In the genomic region with DNA sequence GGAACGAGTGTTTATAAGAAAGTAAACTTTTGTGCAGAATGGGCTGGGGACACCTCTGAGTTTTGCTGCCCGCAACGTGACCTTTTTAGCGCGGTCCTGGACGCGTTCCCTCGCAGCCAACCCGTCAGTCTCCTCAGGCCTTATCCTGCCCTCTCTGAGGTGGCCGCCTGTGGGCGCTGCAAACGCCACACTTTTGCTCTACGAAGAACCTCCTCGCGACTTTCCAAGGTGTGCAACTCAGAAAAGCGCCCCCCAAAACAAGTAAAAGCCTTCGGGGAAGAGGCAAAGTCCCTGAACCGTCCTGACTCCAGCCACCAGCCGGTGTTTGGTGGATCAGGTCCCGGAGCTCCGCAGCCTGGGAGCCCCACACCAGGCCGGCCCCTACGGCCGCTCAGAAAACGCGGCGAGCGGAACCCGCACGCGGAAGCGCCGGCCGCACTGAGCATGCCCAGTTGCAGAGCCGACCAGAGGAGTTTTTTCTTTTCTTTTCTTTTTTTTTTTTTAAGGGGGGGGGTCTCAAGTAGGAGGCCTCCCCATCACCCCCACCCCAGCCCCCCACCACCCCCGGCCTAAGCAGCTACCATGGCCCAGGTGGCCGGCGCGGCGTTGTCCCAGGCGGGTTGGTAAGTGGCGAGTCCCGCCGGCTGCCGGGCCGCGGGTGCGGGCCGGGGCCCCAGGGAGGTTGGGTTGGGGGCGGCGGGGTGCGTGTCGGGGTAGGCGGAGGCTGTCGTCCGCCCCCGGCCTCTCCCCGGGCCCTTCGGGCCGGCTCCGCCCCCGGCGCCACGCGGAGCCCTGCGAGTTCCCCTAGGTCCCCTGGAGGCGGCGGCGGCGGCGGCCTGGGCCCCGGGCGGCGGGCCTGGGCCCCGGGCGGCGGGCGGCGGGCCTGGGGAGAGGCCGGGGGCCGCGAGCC, we compare ENCODE assay signal across 1 cellular context.
A peak's percentile ranks its signal among the peaks of the same experiment; 100 is the strongest.
TF ChIP-seq lines count a peak whose summit lies in the region.

TSS of gene TDRD3 (plus strand) at position 438 of the 910 bp plus-strand sequence. CDS start at position 583, 145 bp downstream.

TF ChIP-seq in GM12878, 131 proteins besides CTCF, POLR2A, EP300 and RAD21 (continued from another document and continues in another):
- TF ChIP-seq TARDBP (IDR thresholded peaks at IDR 0.05; ENCODE audit: borderline replicate concordance) = peak; percentile 21; the same call in 1 of the 2 replicates
- TF ChIP-seq MTA2 (IDR thresholded peaks at IDR 0.05; ENCODE audit: low read depth) = peak; percentile 38
- no peak for TF ChIP-seq KLF5 (IDR thresholded peaks at IDR 0.05; ENCODE audit: partially characterized antibody)
- TF ChIP-seq EED (IDR thresholded peaks at IDR 0.05; ENCODE audit: low read depth) = no peak
- 0 out of 2 replicates have a peak, but pooled peaks have one; percentile 38 for TF ChIP-seq ASH2L (IDR thresholded peaks at IDR 0.05; ENCODE audit: borderline replicate concordance, low read depth)
- TF ChIP-seq RELA (IDR thresholded peaks at IDR 0.05; ENCODE audit: borderline replicate concordance, partially characterized antibody) = peak; percentile 42
- TF ChIP-seq, protein P1, sequence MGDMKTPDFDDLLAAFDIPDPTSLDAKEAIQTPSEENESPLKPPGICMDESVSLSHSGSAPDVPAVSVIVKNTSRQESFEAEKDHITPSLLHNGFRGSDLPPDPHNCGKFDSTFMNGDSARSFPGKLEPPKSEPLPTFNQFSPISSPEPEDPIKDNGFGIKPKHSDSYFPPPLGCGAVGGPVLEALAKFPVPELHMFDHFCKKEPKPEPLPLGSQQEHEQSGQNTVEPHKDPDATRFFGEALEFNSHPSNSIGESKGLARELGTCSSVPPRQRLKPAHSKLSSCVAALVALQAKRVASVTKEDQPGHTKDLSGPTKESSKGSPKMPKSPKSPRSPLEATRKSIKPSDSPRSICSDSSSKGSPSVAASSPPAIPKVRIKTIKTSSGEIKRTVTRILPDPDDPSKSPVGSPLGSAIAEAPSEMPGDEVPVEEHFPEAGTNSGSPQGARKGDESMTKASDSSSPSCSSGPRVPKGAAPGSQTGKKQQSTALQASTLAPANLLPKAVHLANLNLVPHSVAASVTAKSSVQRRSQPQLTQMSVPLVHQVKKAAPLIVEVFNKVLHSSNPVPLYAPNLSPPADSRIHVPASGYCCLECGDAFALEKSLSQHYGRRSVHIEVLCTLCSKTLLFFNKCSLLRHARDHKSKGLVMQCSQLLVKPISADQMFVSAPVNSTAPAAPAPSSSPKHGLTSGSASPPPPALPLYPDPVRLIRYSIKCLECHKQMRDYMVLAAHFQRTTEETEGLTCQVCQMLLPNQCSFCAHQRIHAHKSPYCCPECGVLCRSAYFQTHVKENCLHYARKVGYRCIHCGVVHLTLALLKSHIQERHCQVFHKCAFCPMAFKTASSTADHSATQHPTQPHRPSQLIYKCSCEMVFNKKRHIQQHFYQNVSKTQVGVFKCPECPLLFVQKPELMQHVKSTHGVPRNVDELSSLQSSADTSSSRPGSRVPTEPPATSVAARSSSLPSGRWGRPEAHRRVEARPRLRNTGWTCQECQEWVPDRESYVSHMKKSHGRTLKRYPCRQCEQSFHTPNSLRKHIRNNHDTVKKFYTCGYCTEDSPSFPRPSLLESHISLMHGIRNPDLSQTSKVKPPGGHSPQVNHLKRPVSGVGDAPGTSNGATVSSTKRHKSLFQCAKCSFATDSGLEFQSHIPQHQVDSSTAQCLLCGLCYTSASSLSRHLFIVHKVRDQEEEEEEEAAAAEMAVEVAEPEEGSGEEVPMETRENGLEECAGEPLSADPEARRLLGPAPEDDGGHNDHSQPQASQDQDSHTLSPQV (IDR thresholded peaks at IDR 0.05) = no peak
- no peak for TF ChIP-seq ZNF622 (IDR thresholded peaks at IDR 0.05)
- TF ChIP-seq BACH1 (IDR thresholded peaks at IDR 0.05; ENCODE audit: borderline replicate concordance) = 0 out of 2 replicates have a peak, but pooled peaks have one; percentile 7
- TF ChIP-seq POLR2AphosphoS5 (IDR thresholded peaks at IDR 0.05; ENCODE audit: low read length) = 0 out of 2 replicates have a peak, but pooled peaks have one; percentile 49
- no peak for TF ChIP-seq MYB (IDR thresholded peaks at IDR 0.05; ENCODE audit: borderline replicate concordance, low read depth, low read length)
- TF ChIP-seq RFX5 (IDR thresholded peaks at IDR 0.05; ENCODE audit: low read depth, low read length) = 0 out of 2 replicates have a peak, but pooled peaks have one; percentile 1
- peak; percentile 27; the same call in 1 of the 2 replicates for TF ChIP-seq CBX5 (IDR thresholded peaks at IDR 0.05; ENCODE audit: low read depth)
- no peak for TF ChIP-seq RAD51 (IDR thresholded peaks at IDR 0.05)
- TF ChIP-seq STAT1 (conservative IDR thresholded peaks at IDR 0.05) = no peak
- TF ChIP-seq ZBTB11 (CRISPR knock-in tag; IDR thresholded peaks at IDR 0.05) = peak; percentile 73
- no peak for TF ChIP-seq SREBF1 (IDR thresholded peaks at IDR 0.05; ENCODE audit: low read length)
- no peak for TF ChIP-seq JUND (IDR thresholded peaks at IDR 0.05; ENCODE audit: low read depth, low read length)
- peak; percentile 32 for TF ChIP-seq E2F8 (IDR thresholded peaks at IDR 0.05; ENCODE audit: low read depth, partially characterized antibody)
- peak; percentile 30; the same call in 1 of the 2 replicates for TF ChIP-seq YY1 (IDR thresholded peaks at IDR 0.05; ENCODE audit: low read depth, low read length)
- TF ChIP-seq, protein P2, sequence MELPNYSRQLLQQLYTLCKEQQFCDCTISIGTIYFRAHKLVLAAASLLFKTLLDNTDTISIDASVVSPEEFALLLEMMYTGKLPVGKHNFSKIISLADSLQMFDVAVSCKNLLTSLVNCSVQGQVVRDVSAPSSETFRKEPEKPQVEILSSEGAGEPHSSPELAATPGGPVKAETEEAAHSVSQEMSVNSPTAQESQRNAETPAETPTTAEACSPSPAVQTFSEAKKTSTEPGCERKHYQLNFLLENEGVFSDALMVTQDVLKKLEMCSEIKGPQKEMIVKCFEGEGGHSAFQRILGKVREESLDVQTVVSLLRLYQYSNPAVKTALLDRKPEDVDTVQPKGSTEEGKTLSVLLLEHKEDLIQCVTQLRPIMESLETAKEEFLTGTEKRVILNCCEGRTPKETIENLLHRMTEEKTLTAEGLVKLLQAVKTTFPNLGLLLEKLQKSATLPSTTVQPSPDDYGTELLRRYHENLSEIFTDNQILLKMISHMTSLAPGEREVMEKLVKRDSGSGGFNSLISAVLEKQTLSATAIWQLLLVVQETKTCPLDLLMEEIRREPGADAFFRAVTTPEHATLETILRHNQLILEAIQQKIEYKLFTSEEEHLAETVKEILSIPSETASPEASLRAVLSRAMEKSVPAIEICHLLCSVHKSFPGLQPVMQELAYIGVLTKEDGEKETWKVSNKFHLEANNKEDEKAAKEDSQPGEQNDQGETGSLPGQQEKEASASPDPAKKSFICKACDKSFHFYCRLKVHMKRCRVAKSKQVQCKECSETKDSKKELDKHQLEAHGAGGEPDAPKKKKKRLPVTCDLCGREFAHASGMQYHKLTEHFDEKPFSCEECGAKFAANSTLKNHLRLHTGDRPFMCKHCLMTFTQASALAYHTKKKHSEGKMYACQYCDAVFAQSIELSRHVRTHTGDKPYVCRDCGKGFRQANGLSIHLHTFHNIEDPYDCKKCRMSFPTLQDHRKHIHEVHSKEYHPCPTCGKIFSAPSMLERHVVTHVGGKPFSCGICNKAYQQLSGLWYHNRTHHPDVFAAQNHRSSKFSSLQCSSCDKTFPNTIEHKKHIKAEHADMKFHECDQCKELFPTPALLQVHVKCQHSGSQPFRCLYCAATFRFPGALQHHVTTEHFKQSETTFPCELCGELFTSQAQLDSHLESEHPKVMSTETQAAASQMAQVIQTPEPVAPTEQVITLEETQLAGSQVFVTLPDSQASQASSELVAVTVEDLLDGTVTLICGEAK (IDR thresholded peaks at IDR 0.05; ENCODE audit: borderline replicate concordance) = peak; percentile 53
- TF ChIP-seq TAF1 (IDR thresholded peaks at IDR 0.05; ENCODE audit: borderline replicate concordance, low read depth, low read length) = peak; percentile 39; the same call in 1 of the 2 replicates
- no peak for TF ChIP-seq MAX (IDR thresholded peaks at IDR 0.05; ENCODE audit: low read depth, low read length)
- no peak for TF ChIP-seq NFYA (IDR thresholded peaks at IDR 0.05; ENCODE audit: borderline replicate concordance, low read depth, low read length)
- TF ChIP-seq POLR2AphosphoS2 (IDR thresholded peaks at IDR 0.05; ENCODE audit: low read depth, low read length) = no peak
- TF ChIP-seq NR2C1 (IDR thresholded peaks at IDR 0.05) = peak; percentile 29; the same call in 1 of the 2 replicates
- peak; percentile 64 for TF ChIP-seq ZNF384 (IDR thresholded peaks at IDR 0.05; ENCODE audit: borderline replicate concordance, low read depth, low read length)
- no peak for TF ChIP-seq CEBPB (IDR thresholded peaks at IDR 0.05; ENCODE audit: borderline replicate concordance in 1 of 2, low read depth in 2 of 2, low read length in 2 of 2)
- TF ChIP-seq SIX5 (IDR thresholded peaks at IDR 0.05; ENCODE audit: low read depth, low read length, severe bottlenecking) = no peak
- peak; percentile 37; the same call in 1 of the 2 replicates for TF ChIP-seq SMC3 (IDR thresholded peaks at IDR 0.05; ENCODE audit: borderline replicate concordance, low read length)
- TF ChIP-seq KDM1A (IDR thresholded peaks at IDR 0.05; ENCODE audit: borderline replicate concordance) = no peak
- TF ChIP-seq DPF2 (IDR thresholded peaks at IDR 0.05) = 0 out of 2 replicates have a peak, but pooled peaks have one; percentile 36
- no peak for TF ChIP-seq CUX1 (IDR thresholded peaks at IDR 0.05; ENCODE audit: insufficient replicate concordance, low read depth, low read length)
